24 cellular contexts compared by ENCODE assay signal in the genomic region with DNA sequence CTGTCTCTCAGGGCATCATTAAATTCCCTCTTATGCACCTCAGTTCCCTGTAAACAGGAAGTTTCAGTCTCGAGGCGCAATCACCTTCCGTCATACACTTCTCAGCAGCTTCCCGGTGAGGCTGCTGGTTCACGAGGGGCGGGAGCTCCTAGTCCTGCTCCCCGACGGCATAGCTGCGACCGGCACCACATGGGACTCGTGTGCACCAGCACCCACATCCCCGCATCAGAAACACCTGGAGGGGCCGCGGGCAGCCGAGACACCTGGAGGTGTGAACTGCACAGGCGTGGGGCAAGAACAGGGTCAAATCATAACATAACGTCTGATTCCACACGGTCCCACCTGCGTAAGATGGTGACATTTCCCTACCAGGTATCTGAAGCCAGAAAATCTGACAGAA.
"Had no signal": no experiment of that assay in that cellular context is flagged by ENCODE, and none has a peak within 500 bp of the region (broad histone marks: within the 10 kb centered on the region; RNA-seq: fewer than 3 reads in every experiment).

No MANE protein-coding gene starts in this region.

- H3K4me1 Mint-ChIP-seq: activated CD4-positive, alpha-beta memory T cell treated with anti-CD3 and anti-CD28 coated beads, Interleukin-2, amount 10 ng/mL, durations not matched to agents 7 days and 5 days; activated CD4-positive, alpha-beta T cell treated with anti-CD3 and anti-CD28 coated beads, Interleukin-2, amount 10 ng/mL, durations not matched to agents 24 days and 14 days; activated CD8-positive, alpha-beta memory T cell treated with anti-CD3 and anti-CD28 coated beads, Interleukin-2, amount 10 ng/mL, durations not matched to agents 7 days and 5 days had no signal

- DNase-seq: activated CD4-positive, alpha-beta memory T cell treated with anti-CD3 and anti-CD28 coated beads, Interleukin-2, amount 10 ng/mL, durations not matched to agents 7 days and 5 days; activated CD4-positive, alpha-beta T cell treated with anti-CD3 and anti-CD28 coated beads, Interleukin-2, amount 10 ng/mL, durations not matched to agents 24 days and 14 days; activated CD8-positive, alpha-beta memory T cell treated with anti-CD3 and anti-CD28 coated beads, Interleukin-2, amount 10 ng/mL, durations not matched to agents 7 days and 5 days; activated gamma-delta T cell treated with Interleukin-2 at 50 U/mL for 16 hours; activated T-cell treated with anti-CD3 and anti-CD28 coated beads for 4 hours; aorta; caudate nucleus; effector CD8-positive, alpha-beta T cell; glutamatergic neuron; hippocampal formation; kidney glomerular epithelial cell; left ventricle myocardium inferior; naive B cell; stimulated activated CD4-positive, alpha-beta T cell treated with anti-CD3 and anti-CD28 coated beads, Interleukin-12 subunit alpha, Interleukin-12 subunit beta, amount 100 ng/mL, for 4 hours; stimulated activated CD4-positive, alpha-beta T cell treated with anti-CD3 and anti-CD28 coated beads, Interleukin-4, amount 100 ng/mL, for 4 hours; stimulated activated naive CD8-positive, alpha-beta T cell treated with anti-CD3 and anti-CD28 coated beads, Interleukin-15, Interleukin-2, amounts not matched to agents 100 U/mL and 50 U/mL, for 24 hours; transverse colon had no signal

- H3K36me3 Mint-ChIP-seq: activated CD8-positive, alpha-beta memory T cell treated with anti-CD3 and anti-CD28 coated beads, Interleukin-2, amount 10 ng/mL, durations not matched to agents 7 days and 5 days; activated naive CD4-positive, alpha-beta T cell treated with anti-CD3 and anti-CD28 coated beads, Interleukin-2, amount 50 U/mL, for 72 hours; naive B cell had no signal

- H3K4me3 ChIP-seq: left ventricle myocardium inferior, neural progenitor cell, right atrium auricular region, transverse colon had no signal

- H3K9me3 Mint-ChIP-seq: activated CD4-positive, alpha-beta memory T cell treated with anti-CD3 and anti-CD28 coated beads, Interleukin-2, amount 10 ng/mL, durations not matched to agents 7 days and 5 days; activated CD4-positive, alpha-beta T cell treated with anti-CD3 and anti-CD28 coated beads, Interleukin-2, amount 10 ng/mL, durations not matched to agents 24 days and 14 days; activated naive CD4-positive, alpha-beta T cell treated with anti-CD3 and anti-CD28 coated beads, Interleukin-2, amount 50 U/mL, for 72 hours; dendritic cell treated with granulocyte-macrophage colony-stimulating factor and Interleukin-4, amounts not matched to agents 40 ng/mL and 50 ng/mL, for 4 days had no signal

- H3K27ac Mint-ChIP-seq: activated CD4-positive, alpha-beta memory T cell treated with anti-CD3 and anti-CD28 coated beads, Interleukin-2, amount 10 ng/mL, durations not matched to agents 7 days and 5 days; activated CD4-positive, alpha-beta T cell treated with anti-CD3 and anti-CD28 coated beads, Interleukin-2, amount 10 ng/mL, durations not matched to agents 24 days and 14 days; activated CD8-positive, alpha-beta memory T cell treated with anti-CD3 and anti-CD28 coated beads, Interleukin-2, amount 10 ng/mL, durations not matched to agents 7 days and 5 days; activated naive CD4-positive, alpha-beta T cell treated with anti-CD3 and anti-CD28 coated beads, Interleukin-2, amount 50 U/mL, for 72 hours; dendritic cell treated with granulocyte-macrophage colony-stimulating factor and Interleukin-4, amounts not matched to agents 40 ng/mL and 50 ng/mL, for 4 days; naive B cell had no signal

- H3K9me3 ChIP-seq: left ventricle myocardium inferior, right atrium auricular region, transverse colon had no signal

- H3K27me3 ChIP-seq: neural progenitor cell, right atrium auricular region, transverse colon had no signal

- ATAC-seq: activated CD4-positive, CD25-positive, alpha-beta regulatory T cell treated with anti-CD3 and anti-CD28 coated beads, Interleukin-2, amount 50 U/mL, for 24 hours; activated CD8-positive, alpha-beta memory T cell treated with anti-CD3 and anti-CD28 coated beads, Interleukin-2, amount 10 ng/mL, durations not matched to agents 7 days and 5 days; activated naive CD4-positive, alpha-beta T cell treated with anti-CD3 and anti-CD28 coated beads, Interleukin-2, amount 50 U/mL, for 72 hours; SK-N-SH treated with all-trans-retinoic acid at 6 μM for 48 hours; stimulated activated naive CD8-positive, alpha-beta T cell treated with anti-CD3 and anti-CD28 coated beads, Interleukin-15, Interleukin-2, amounts not matched to agents 100 U/mL and 50 U/mL, for 24 hours had no signal

- H3K27ac ChIP-seq: left ventricle myocardium inferior, neural progenitor cell had no signal

- H3K4me3 Mint-ChIP-seq: activated CD4-positive, alpha-beta memory T cell treated with anti-CD3 and anti-CD28 coated beads, Interleukin-2, amount 10 ng/mL, durations not matched to agents 7 days and 5 days; activated CD4-positive, alpha-beta T cell treated with anti-CD3 and anti-CD28 coated beads, Interleukin-2, amount 10 ng/mL, durations not matched to agents 24 days and 14 days; activated CD8-positive, alpha-beta memory T cell treated with anti-CD3 and anti-CD28 coated beads, Interleukin-2, amount 10 ng/mL, durations not matched to agents 7 days and 5 days; brain; dendritic cell treated with granulocyte-macrophage colony-stimulating factor and Interleukin-4, amounts not matched to agents 40 ng/mL and 50 ng/mL, for 4 days; naive B cell; neural progenitor cell had no signal

- H3K36me3 ChIP-seq: left ventricle myocardium inferior, neural progenitor cell, right atrium auricular region, transverse colon had no signal
